ENCODE assay signal across 16 cellular contexts in the genomic region with DNA sequence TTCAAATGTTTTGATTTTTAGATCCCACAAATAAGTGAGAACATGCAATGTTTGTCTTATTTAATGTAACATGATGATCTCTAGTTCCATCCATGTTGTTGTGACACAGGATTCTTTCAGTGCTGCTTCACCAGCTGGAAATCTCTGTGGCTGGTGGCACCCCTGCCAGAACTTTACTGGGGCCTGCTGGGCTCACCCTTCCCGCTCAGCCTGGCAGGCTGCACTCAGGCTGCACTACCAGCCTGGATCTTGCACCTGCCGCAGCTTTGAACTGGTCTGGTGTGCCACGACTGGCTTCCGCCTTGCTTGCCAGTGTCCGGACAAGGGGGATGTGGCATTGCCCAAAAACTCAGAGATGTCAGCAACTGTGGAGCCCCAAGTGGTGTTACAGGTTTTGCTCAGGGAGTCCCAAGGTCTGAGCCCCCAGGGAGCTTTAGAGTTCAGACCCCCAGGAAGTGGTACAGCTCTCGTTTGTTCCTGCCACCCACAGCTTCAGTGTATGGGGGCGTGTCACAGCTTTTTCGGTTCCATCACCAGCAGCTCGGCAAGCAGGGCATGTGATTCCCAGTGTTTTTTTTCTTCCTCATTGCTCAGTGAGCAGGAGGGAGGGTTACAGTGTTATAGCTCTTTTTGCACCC.
"Had no signal": no experiment of that assay in that cellular context is flagged by ENCODE, and none has a peak within 500 bp of the region (broad histone marks: within the 10 kb centered on the region; RNA-seq: fewer than 3 reads in every experiment).

No MANE protein-coding gene starts in this region.

- H3K4me1 ChIP-seq: esophagus muscularis mucosa, sigmoid colon, stomach, transverse colon had no signal

- H3K27me3 ChIP-seq: esophagus muscularis mucosa, neutrophil, sigmoid colon, stomach, transverse colon had no signal

- H3K27ac ChIP-seq: esophagus muscularis mucosa, neutrophil, sigmoid colon, stomach, thoracic aorta, transverse colon had no signal

- ATAC-seq: left lobe of liver; naive thymus-derived CD8-positive, alpha-beta T cell had no signal

- DNase-seq: effector memory CD4-positive, alpha-beta T cell; foreskin fibroblast; hippocampal formation; mammary epithelial cell; naive thymus-derived CD8-positive, alpha-beta T cell; sigmoid colon; small intestine; stimulated activated CD4-positive, alpha-beta T cell treated with anti-CD3 and anti-CD28 coated beads, Interleukin-12 subunit alpha, Interleukin-12 subunit beta, amount 100 ng/mL, for 4 hours; stimulated activated naive CD4-positive, alpha-beta T cell; stomach; substantia nigra; transverse colon had no signal

- H3K9me3 ChIP-seq: esophagus muscularis mucosa, neutrophil, thoracic aorta had no signal

- H3K4me3 ChIP-seq: esophagus muscularis mucosa, sigmoid colon, stomach, thoracic aorta, transverse colon had no signal

- H3K36me3 ChIP-seq: esophagus muscularis mucosa, neutrophil, sigmoid colon, stomach, thoracic aorta, transverse colon had no signal
